In genomic region chr13:40801255-40802217, GRCh38 we compare ENCODE assay signal across 17 cellular contexts.
"Had no signal": no experiment of that assay in that cellular context is flagged by ENCODE, and none has a peak within 500 bp of the region (broad histone marks: within the 10 kb centered on the region; RNA-seq: fewer than 3 reads in every experiment).

No MANE protein-coding gene starts in this region.

- ATAC-seq: activated CD8-positive, alpha-beta memory T cell treated with anti-CD3 and anti-CD28 coated beads, Interleukin-2, amount 10 ng/mL, durations not matched to agents 7 days and 5 days; lower lobe of right lung had no signal

- H3K9me3 ChIP-seq: lower lobe of right lung, tibial artery had no signal

- H3K27ac Mint-ChIP-seq: activated CD8-positive, alpha-beta memory T cell treated with anti-CD3 and anti-CD28 coated beads, Interleukin-2, amount 10 ng/mL, durations not matched to agents 7 days and 5 days; activated naive CD4-positive, alpha-beta T cell treated with anti-CD3 and anti-CD28 coated beads, Interleukin-2, amount 50 U/mL, for 24 hours; activated T-cell treated with anti-CD3 and anti-CD28 coated beads, Interleukin-2, amount 50 U/mL, for 24 hours; endodermal cell; nephron; T-helper 2 cell treated with Interferon-gamma antibody and Interleukin-4, amounts not matched to agents 5 μg/mL and 100 μg/mL, for 36 hours had no signal

- H3K4me1 ChIP-seq: lower lobe of right lung, tibial artery had no signal

- H3K27me3 Mint-ChIP-seq: activated CD8-positive, alpha-beta memory T cell treated with anti-CD3 and anti-CD28 coated beads, Interleukin-2, amount 10 ng/mL, durations not matched to agents 7 days and 5 days; activated naive CD4-positive, alpha-beta T cell treated with anti-CD3 and anti-CD28 coated beads, Interleukin-2, amount 50 U/mL, for 24 hours; activated T-cell treated with anti-CD3 and anti-CD28 coated beads, Interleukin-2, amount 50 U/mL, for 24 hours had no signal

- H3K27me3 ChIP-seq: brain microvascular endothelial cell, tibial artery had no signal

- H3K9me3 Mint-ChIP-seq: activated naive CD4-positive, alpha-beta T cell treated with anti-CD3 and anti-CD28 coated beads, Interleukin-2, amount 50 U/mL, for 24 hours; activated T-cell treated with anti-CD3 and anti-CD28 coated beads, Interleukin-2, amount 50 U/mL, for 24 hours; endodermal cell; nephron; T-helper 2 cell treated with Interferon-gamma antibody and Interleukin-4, amounts not matched to agents 5 μg/mL and 100 μg/mL, for 36 hours had no signal

- H3K27ac ChIP-seq: brain microvascular endothelial cell, lower lobe of right lung, tibial artery had no signal

- H3K4me3 Mint-ChIP-seq: activated CD8-positive, alpha-beta memory T cell treated with anti-CD3 and anti-CD28 coated beads, Interleukin-2, amount 10 ng/mL, durations not matched to agents 7 days and 5 days; activated naive CD4-positive, alpha-beta T cell treated with anti-CD3 and anti-CD28 coated beads, Interleukin-2, amount 50 U/mL, for 24 hours; activated T-cell treated with anti-CD3 and anti-CD28 coated beads, Interleukin-2, amount 50 U/mL, for 24 hours; endodermal cell; nephron; T-helper 2 cell treated with Interferon-gamma antibody and Interleukin-4, amounts not matched to agents 5 μg/mL and 100 μg/mL, for 36 hours had no signal

- H3K4me3 ChIP-seq: lower lobe of right lung, tibial artery had no signal

- DNase-seq: activated CD4-positive, alpha-beta T cell treated with anti-CD3 and anti-CD28 coated beads, Interleukin-2, amount 50 U/mL, for 4 hours; activated CD4-positive, CD25-positive, alpha-beta regulatory T cell treated with anti-CD3 and anti-CD28 coated beads, Interleukin-2, amount 50 U/mL, for 72 hours; activated CD8-positive, alpha-beta memory T cell treated with anti-CD3 and anti-CD28 coated beads, Interleukin-2, amount 10 ng/mL, durations not matched to agents 7 days and 5 days; activated effector memory CD4-positive, alpha-beta T cell treated with Interleukin-2 at 50 U/mL for 16 hours; activated T-cell treated with anti-CD3 and anti-CD28 coated beads, Interleukin-2, amount 50 U/mL, for 24 hours; amniotic stem cell; brain microvascular endothelial cell; dermis blood vessel endothelial cell; endodermal cell; hypothalamus; kidney glomerular epithelial cell; lower lobe of right lung; stimulated activated CD4-positive, alpha-beta T cell treated with anti-CD3 and anti-CD28 coated beads, Interleukin-4, amount 100 ng/mL, for 4 hours; tibial artery had no signal
